1 cellular context compared by ENCODE assay signal in genomic region chr6:88868559-88868860, GRCh38.
TF ChIP-seq lines count a peak whose summit lies in the region.

No MANE protein-coding gene starts in this region.

TF ChIP-seq in IMR-90, 13 proteins besides CTCF, POLR2A, EP300 and RAD21:
- no peak for TF ChIP-seq BHLHE40 (IDR thresholded peaks at IDR 0.05; ENCODE audit: low read depth, low read length)
- no peak for TF ChIP-seq MAZ (IDR thresholded peaks at IDR 0.05; ENCODE audit: borderline replicate concordance, low read depth, low read length)
- no peak for TF ChIP-seq MAFK (IDR thresholded peaks at IDR 0.05; ENCODE audit: low read depth, low read length)
